In genomic region chr2:184402381-184402780, GRCh38 we compare ENCODE assay signal across 1 cellular context.
TF ChIP-seq lines count a peak whose summit lies in the region.

No MANE protein-coding gene starts in this region.

TF ChIP-seq in HCT116, 20 proteins besides CTCF, POLR2A, EP300 and RAD21 (continued from another document):
- TF ChIP-seq REST (IDR thresholded peaks at IDR 0.05; ENCODE audit: low read depth): peak; percentile 15; the same call in 1 of the 2 replicates
- no peak for TF ChIP-seq ZFX (IDR thresholded peaks at IDR 0.05)
TF ChIP-seq in HCT116: peak in this region for 1.
